Comparison of ENCODE assay signal across 8 cellular contexts in genomic region chr10:101818958-101819633, GRCh38. TPM values are rescaled to one million over a fixed set of nuclear protein-coding genes. Genes with fewer than 3 reads are reported as not detected.
A peak's percentile ranks its signal among the peaks of the same experiment; 100 is the strongest.
DNase-seq lines count a peak whose midpoint lies in the region; ATAC-seq and TF ChIP-seq lines count a peak whose summit lies in the region.

No MANE protein-coding gene starts in this region.

- DNase-seq in DMS53 (lab: John Stamatoyannopoulos, UW) (peak; percentile 93), hepatocyte (ENCODE audit: low spot score) (peak; percentile 66), A172 (ENCODE audit: low spot score) (no peak), SK-N-DZ (ENCODE audit: low spot score) (no peak)

- peaks cover 38% of the 10 kb centered on the region for H4K20me1 ChIP-seq in hepatocyte (ENCODE audit: insufficient read depth, poor library complexity, severe bottlenecking)

- H3K79me2 ChIP-seq in hepatocyte = peaks cover 45% of the 10 kb centered on the region

- peaks cover 28% of the 10 kb centered on the region for H3K4me1 Mint-ChIP-seq in activated T-helper 17 cell treated with anti-CD3 and anti-CD28 coated beads, Interleukin-2, amount 50 U/mL, for 72 hours

- H3K27ac ChIP-seq in hepatocyte = peak overlapping the region; percentile 86

- TF ChIP-seq CTCF in hepatocyte (IDR thresholded peaks at IDR 0.05; ENCODE audit: poor library complexity) = no peak

- peak; percentile 30 for ATAC-seq in GM19452 (IDR thresholded peaks at IDR 0.05; ENCODE audit: unreplicated experiment)
- ATAC-seq in HG03442 (IDR thresholded peaks at IDR 0.05; ENCODE audit: unreplicated experiment) = peak; percentile 14
- peak; percentile 54 for ATAC-seq in activated T-helper 17 cell treated with anti-CD3 and anti-CD28 coated beads, Interleukin-2, amount 50 U/mL, for 72 hours (replicated peaks)

- WGBS in hepatocyte (ENCODE audit: low lambda C conversion rate, missing lambda C conversion rate) = 19% methylated on average over 13 of the region's 13 CpGs

- no peaks in the 10 kb centered on the region for H3K9me3 Mint-ChIP-seq in activated T-helper 17 cell treated with anti-CD3 and anti-CD28 coated beads, Interleukin-2, amount 50 U/mL, for 72 hours

- peak overlapping the region; percentile 61 for H2AFZ ChIP-seq in hepatocyte

- peak overlapping the region; percentile 99 for H3K4me3 Mint-ChIP-seq in activated T-helper 17 cell treated with anti-CD3 and anti-CD28 coated beads, Interleukin-2, amount 50 U/mL, for 72 hours

- no peaks in the 10 kb centered on the region for H3K27me3 ChIP-seq in hepatocyte
- H3K27me3 ChIP-seq in skeletal muscle satellite cell (ENCODE audit: control insufficient read depth, insufficient read depth, low read length) = no peaks in the 10 kb centered on the region

- H3K4me2 ChIP-seq in hepatocyte = peak overlapping the region; percentile 74
- H3K4me2 ChIP-seq in skeletal muscle satellite cell (ENCODE audit: low read length) = peak overlapping the region; percentile 79

- no peaks in the 10 kb centered on the region for H3K9me2 ChIP-seq in hepatocyte (replicated peaks; ENCODE audit: insufficient read depth)

- H3K4me3 ChIP-seq in hepatocyte (peak overlapping the region; percentile 10), skeletal muscle satellite cell (ENCODE audit: low read length) (peak overlapping the region; percentile 62)

- no peaks in the 10 kb centered on the region for H3K9me3 ChIP-seq in hepatocyte (ENCODE audit: low read depth)
- H3K9me3 ChIP-seq in skeletal muscle satellite cell (replicated peaks; ENCODE audit: low read length) = no peaks in the 10 kb centered on the region

- peaks cover 49% of the 10 kb centered on the region for H3K36me3 Mint-ChIP-seq in activated T-helper 17 cell treated with anti-CD3 and anti-CD28 coated beads, Interleukin-2, amount 50 U/mL, for 72 hours (ENCODE audit: low read depth)

- H3K4me1 ChIP-seq in hepatocyte (ENCODE audit: insufficient read depth) (peaks cover 19% of the 10 kb centered on the region), skeletal muscle satellite cell (ENCODE audit: control insufficient read depth, insufficient read depth, low read length) (peaks cover 19% of the 10 kb centered on the region)

- H3K27ac Mint-ChIP-seq in activated T-helper 17 cell treated with anti-CD3 and anti-CD28 coated beads, Interleukin-2, amount 50 U/mL, for 72 hours = peak overlapping the region; percentile 100

- H3K27me3 Mint-ChIP-seq in activated T-helper 17 cell treated with anti-CD3 and anti-CD28 coated beads, Interleukin-2, amount 50 U/mL, for 72 hours = no peaks in the 10 kb centered on the region

- peak overlapping the region; percentile 97 for H3K9ac ChIP-seq in skeletal muscle satellite cell (ENCODE audit: low read depth, low read length)

- no peaks in the 10 kb centered on the region for H3K36me3 ChIP-seq in hepatocyte (replicated peaks; ENCODE audit: insufficient read depth, low read depth)
- H3K36me3 ChIP-seq in skeletal muscle satellite cell (ENCODE audit: insufficient read depth, low read length) = no peaks in the 10 kb centered on the region

RNA-seq across cellular contexts. Expression of gene OGA, which starts 0.9 kb away (rescaled TPM):
- 100 to 1,000 TPM; 119 to 291 TPM for total RNA-seq in activated T-helper 17 cell treated with anti-CD3 and anti-CD28 coated beads, Interleukin-2, amount 50 U/mL, for 72 hours
- total RNA-seq in hepatocyte = 66.4 and 76.8 TPM in 2 replicates
- 46.1 and 55.7 TPM in 2 replicates for polyA plus RNA-seq in hepatocyte
- 79.7 and 86.2 TPM in 2 replicates for total RNA-seq in skeletal muscle satellite cell (2012; rRNA removed)
- total RNA-seq in A172 (2014; rRNA removed; shearing (Covaris generic)) = 82.2 and 98.2 TPM in 2 replicates
- polyA plus RNA-seq in SK-N-DZ (2014; cell fraction: cytosol; rRNA removed) = 47.3 and 51.7 TPM in 2 replicates
- 142 and 189 TPM in 2 replicates for polyA plus RNA-seq in SK-N-DZ (2014; cell fraction: nucleus; rRNA removed)

RNA-seq across cellular contexts. Expression of gene KCNIP2, which starts 24.5 kb away (rescaled TPM):
- 10 to 100 TPM in 1 of 2 donors, 1 to 10 TPM in 1; 4.5 to 39.3 TPM for total RNA-seq in activated T-helper 17 cell treated with anti-CD3 and anti-CD28 coated beads, Interleukin-2, amount 50 U/mL, for 72 hours
- total RNA-seq in hepatocyte = 0.36 and 0.87 TPM in 2 replicates
- 0.96 and 1.0 TPM in 2 replicates for polyA plus RNA-seq in hepatocyte
- total RNA-seq in skeletal muscle satellite cell (2012; rRNA removed) = 0.44 and 2.8 TPM in 2 replicates
- total RNA-seq in A172 (2014; rRNA removed; shearing (Covaris generic)) = 2.8 TPM in 1 of 2 replicates, not detected in the other
- polyA plus RNA-seq in SK-N-DZ (2014; cell fraction: cytosol; rRNA removed) = 1.4 and 2.2 TPM in 2 replicates
- polyA plus RNA-seq in SK-N-DZ (2014; cell fraction: nucleus; rRNA removed) = 12.4 TPM in 2 replicates

RNA-seq across cellular contexts. Expression of gene NPM3, which starts 35.9 kb away (rescaled TPM):
- 100 to 1,000 TPM in 1 of 2 donors, 10 to 100 TPM in 1; 72.6 to 162 TPM for total RNA-seq in activated T-helper 17 cell treated with anti-CD3 and anti-CD28 coated beads, Interleukin-2, amount 50 U/mL, for 72 hours
- total RNA-seq in hepatocyte = 69.4 and 71.6 TPM in 2 replicates
- 4.0 and 5.1 TPM in 2 replicates for polyA plus RNA-seq in hepatocyte
- total RNA-seq in skeletal muscle satellite cell (2012; rRNA removed) = 202 and 204 TPM in 2 replicates
- 65.5 and 96.9 TPM in 2 replicates for total RNA-seq in A172 (2014; rRNA removed; shearing (Covaris generic))
- polyA plus RNA-seq in SK-N-DZ (2014; cell fraction: cytosol; rRNA removed) = 166 and 203 TPM in 2 replicates
- polyA plus RNA-seq in SK-N-DZ (2014; cell fraction: nucleus; rRNA removed) = 82.0 and 159 TPM in 2 replicates

RNA-seq across cellular contexts. Expression of gene FGF8, which starts 43.2 kb away (rescaled TPM):
- total RNA-seq in activated T-helper 17 cell treated with anti-CD3 and anti-CD28 coated beads, Interleukin-2, amount 50 U/mL, for 72 hours = not detected
- total RNA-seq in hepatocyte = not detected in 2 replicates
- not detected in 2 replicates for polyA plus RNA-seq in hepatocyte
- total RNA-seq in skeletal muscle satellite cell (2012; rRNA removed) = 0.44 and 0.51 TPM in 2 replicates
- total RNA-seq in A172 (2014; rRNA removed; shearing (Covaris generic)) = not detected in 2 replicates
- polyA plus RNA-seq in SK-N-DZ (2014; cell fraction: cytosol; rRNA removed) = 0.36 TPM in 2 replicates
- 3.3 TPM in 1 of 2 replicates, not detected in the other for polyA plus RNA-seq in SK-N-DZ (2014; cell fraction: nucleus; rRNA removed)

Comparison
In these comparisons a context has a peak if more than half of its experiments do, and no peak if none do; other contexts are left out.
1. DNase-seq: peak in DMS53 (single experiment) and hepatocyte (single experiment); none in A172 (single experiment) and SK-N-DZ (single experiment).
2. Peak in every context shown above with its lines, with median percentiles within 50 percentile points of each other: ATAC-seq.